ENCODE assay signal across 8 cellular contexts in the genomic region with DNA sequence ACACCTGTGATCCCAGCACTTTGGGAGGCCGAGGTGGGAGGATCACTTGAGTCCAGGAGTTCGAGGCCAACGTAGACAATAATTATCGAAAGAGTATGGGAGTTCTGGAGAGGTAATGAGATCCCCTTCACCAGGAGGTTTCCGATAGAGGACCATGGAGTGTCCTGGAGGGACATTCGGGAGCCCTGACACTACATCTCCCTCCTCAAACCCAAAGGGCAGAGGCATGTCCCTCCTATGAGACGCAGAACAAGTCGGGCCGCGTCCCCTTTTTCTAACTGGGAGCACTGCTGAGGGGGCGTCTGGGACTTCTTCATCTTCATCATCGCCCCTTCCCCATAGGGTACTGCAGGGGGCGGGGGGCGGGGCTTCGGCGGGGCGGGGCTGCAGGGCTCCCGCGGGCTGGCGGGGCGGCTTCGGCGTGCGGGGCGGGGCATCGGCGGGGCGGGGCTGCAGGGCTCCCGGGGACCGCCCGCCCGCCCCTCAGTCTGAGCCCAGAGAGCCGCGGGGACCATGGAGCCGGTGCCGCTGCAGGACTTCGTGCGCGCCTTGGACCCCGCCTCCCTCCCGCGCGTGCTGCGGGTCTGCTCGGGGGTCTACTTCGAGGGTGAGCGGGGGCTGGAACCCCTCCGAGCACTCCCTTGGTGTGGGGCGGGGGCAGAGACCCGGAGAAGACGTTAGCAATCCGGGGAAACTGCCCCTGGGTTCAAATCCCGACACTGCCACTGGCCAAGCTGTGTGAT. TPM values are rescaled to one million over a fixed set of nuclear protein-coding genes. Genes with fewer than 3 reads are reported as not detected.
DNase-seq lines count a peak whose midpoint lies in the region; ATAC-seq and TF ChIP-seq lines count a peak whose summit lies in the region.

Gene THEMIS2, plus strand, starts transcription at position 486 of the 743 bp plus-strand sequence. Its CDS starts 28 bp downstream, at position 514.

- H3K9me3 ChIP-seq in Panc1 (ENCODE audit: control insufficient read depth, insufficient read depth, low read depth, low read length): no peaks in the 10 kb centered on the region

- no peaks in the 10 kb centered on the region; the same call in none of the 2 replicates for H3K4me1 ChIP-seq in Panc1 (ENCODE audit: control insufficient read depth, insufficient read depth, low read length)

- H3K36me3 ChIP-seq in Panc1 (ENCODE audit: control insufficient read depth, insufficient read depth, low read length): no peaks in the 10 kb centered on the region

- in situ Hi-C loops in Panc1 (cut with HindIII; ENCODE audit: low pct_unique_long_range_greater_than_20kb, low sequenced_read_pairs): no loop called here

- intact Hi-C loops in Panc1 (cut with micrococcal nuclease; ENCODE audit: unreplicated experiment): no loop called here
- intact Hi-C loops in activated T-helper 1 cell treated with anti-CD3 and anti-CD28 coated beads, Interleukin-12 subunit alpha, Interleukin-12 subunit beta, Interleukin-2, Interleukin-4 antibody, amounts not matched to agents 30 ng/mL and 10 ng/mL and 1 ng/mL, durations not matched to agents 14 hours and 24 hours and 36 hours (cut with micrococcal nuclease): loop anchor here (1.0 to 5.0 kb wide), 2 partner anchors 85 to 99 kb away; partner anchors contain the start of genes STX12 and XKR8

- peak within 1 kb of the TSS; percentile 95 for H3K27ac Mint-ChIP-seq in activated T-helper 1 cell treated with anti-CD3 and anti-CD28 coated beads, Interleukin-12 subunit alpha, Interleukin-12 subunit beta, Interleukin-2, Interleukin-4 antibody, amounts not matched to agents 30 ng/mL and 10 ng/mL and 1 ng/mL, durations not matched to agents 14 hours and 24 hours and 36 hours
- H3K27ac Mint-ChIP-seq in nephron: no peak within 1 kb of the TSS

- no peaks in the 10 kb centered on the region for H3K27me3 ChIP-seq in Panc1 (ENCODE audit: control insufficient read depth, insufficient read depth, low read length)

- peaks cover 50% of the 10 kb centered on the region for H3K4me1 Mint-ChIP-seq in activated T-helper 1 cell treated with anti-CD3 and anti-CD28 coated beads, Interleukin-12 subunit alpha, Interleukin-12 subunit beta, Interleukin-2, Interleukin-4 antibody, amounts not matched to agents 30 ng/mL and 10 ng/mL and 1 ng/mL, durations not matched to agents 14 hours and 24 hours and 36 hours (ENCODE audit: low read depth)
- peaks cover 10% of the 10 kb centered on the region for H3K4me1 Mint-ChIP-seq in nephron

- BruUV-seq in Panc1 (replicated peaks; lab: Mats Ljungman, UMichigan): no TSS peak

- H3K4me3 ChIP-seq in Panc1 (ENCODE audit: low read depth in 2 of 2, low read length in 2 of 2): peak within 1 kb of the TSS; percentile 61 to 70
- peak within 1 kb of the TSS; percentile 75 for H3K4me3 ChIP-seq in fibroblast of mammary gland (ENCODE audit: control insufficient read depth, low read depth, low read length)

- DNase-seq in AG08396 (ENCODE audit: low spot score) (peak; percentile 88), Panc1 (ENCODE audit: low read depth, low spot score) (no peak), fibroblast of mammary gland (ENCODE audit: low read depth) (peak; percentile 14)
- peak; percentile 70 for DNase-seq in activated T-helper 1 cell treated with anti-CD3 and anti-CD28 coated beads, Interleukin-12 subunit alpha, Interleukin-12 subunit beta, Interleukin-2, Interleukin-4 antibody, amounts not matched to agents 30 ng/mL and 10 ng/mL and 1 ng/mL, durations not matched to agents 14 hours and 24 hours and 36 hours (ENCODE audit: low spot score)
- DNase-seq in stimulated activated naive CD8-positive, alpha-beta T cell treated with anti-CD3 and anti-CD28 coated beads, Interleukin-15, Interleukin-2, amounts not matched to agents 100 U/mL and 50 U/mL, for 24 hours: peak; percentile 88

- TF ChIP-seq CTCF in Panc1 (IDR thresholded peaks at IDR 0.05) (no peak), fibroblast of mammary gland (conservative IDR thresholded peaks at IDR 0.05; ENCODE audit: control insufficient read depth, insufficient read depth, low read depth, low read length) (no peak), nephron (IDR thresholded peaks at IDR 0.05; ENCODE audit: unreplicated experiment in 3 of 3) (no peak)

- peak; percentile 40 for ATAC-seq in GM21723 (IDR thresholded peaks at IDR 0.05; ENCODE audit: unreplicated experiment)
- ATAC-seq in Panc1: peak; percentile 84
- ATAC-seq in stimulated activated naive CD8-positive, alpha-beta T cell treated with anti-CD3 and anti-CD28 coated beads, Interleukin-15, Interleukin-2, amounts not matched to agents 100 U/mL and 50 U/mL, for 24 hours: peak; percentile 80
- ATAC-seq in HG03460 (IDR thresholded peaks at IDR 0.05; ENCODE audit: unreplicated experiment): no peak

- H3K4me3 Mint-ChIP-seq in activated T-helper 1 cell treated with anti-CD3 and anti-CD28 coated beads, Interleukin-12 subunit alpha, Interleukin-12 subunit beta, Interleukin-2, Interleukin-4 antibody, amounts not matched to agents 30 ng/mL and 10 ng/mL and 1 ng/mL, durations not matched to agents 14 hours and 24 hours and 36 hours: peak within 1 kb of the TSS; percentile 94
- H3K4me3 Mint-ChIP-seq in nephron: peak within 1 kb of the TSS; percentile 81 to 86 (median 82)

- CTCF ChIA-PET in Panc1 (lab: Charles Lee): interaction anchor here (1.4 kb wide), 1 partner anchor 14 kb away, joined by 6 read pairs; no protein-coding TSS in a partner anchor

- no peaks in the 10 kb centered on the region for H3K9me3 Mint-ChIP-seq in activated T-helper 1 cell treated with anti-CD3 and anti-CD28 coated beads, Interleukin-12 subunit alpha, Interleukin-12 subunit beta, Interleukin-2, Interleukin-4 antibody, amounts not matched to agents 30 ng/mL and 10 ng/mL and 1 ng/mL, durations not matched to agents 14 hours and 24 hours and 36 hours
- no peaks in the 10 kb centered on the region for H3K9me3 Mint-ChIP-seq in nephron

- no peaks in the 10 kb centered on the region for H3K27me3 Mint-ChIP-seq in activated T-helper 1 cell treated with anti-CD3 and anti-CD28 coated beads, Interleukin-12 subunit alpha, Interleukin-12 subunit beta, Interleukin-2, Interleukin-4 antibody, amounts not matched to agents 30 ng/mL and 10 ng/mL and 1 ng/mL, durations not matched to agents 14 hours and 24 hours and 36 hours (ENCODE audit: insufficient read depth)
- H3K27me3 Mint-ChIP-seq in nephron (ENCODE audit: low read depth): peaks cover 15% of the 10 kb centered on the region

- POLR2A ChIA-PET in Panc1 (lab: Charles Lee): interaction anchor here (0.5 kb wide), 1 partner anchor 146 kb away, joined by 7 read pairs; the partner anchor contains the start of gene FAM76A

- peak within 1 kb of the TSS; percentile 31 for H3K27ac ChIP-seq in Panc1 (ENCODE audit: low read length)

- peaks cover 6% of the 10 kb centered on the region for H3K36me3 Mint-ChIP-seq in activated T-helper 1 cell treated with anti-CD3 and anti-CD28 coated beads, Interleukin-12 subunit alpha, Interleukin-12 subunit beta, Interleukin-2, Interleukin-4 antibody, amounts not matched to agents 30 ng/mL and 10 ng/mL and 1 ng/mL, durations not matched to agents 14 hours and 24 hours and 36 hours (ENCODE audit: low read depth)
- H3K36me3 Mint-ChIP-seq in nephron (ENCODE audit: low read depth): no peaks in the 10 kb centered on the region

RNA-seq across cellular contexts. Expression of gene THEMIS2, which starts in this region (rescaled TPM):
- 4.2 TPM for total RNA-seq in Panc1 (2021; ENCODE audit: unreplicated experiment)
- polyA plus RNA-seq in Panc1 (2012; ENCODE audit: insufficient read length): 4.3 TPM
- total RNA-seq in activated T-helper 1 cell treated with anti-CD3 and anti-CD28 coated beads, Interleukin-12 subunit alpha, Interleukin-12 subunit beta, Interleukin-2, Interleukin-4 antibody, amounts not matched to agents 30 ng/mL and 10 ng/mL and 1 ng/mL, durations not matched to agents 14 hours and 24 hours and 36 hours: 28.7 and 33.5 TPM in 2 replicates
